In the genomic region with DNA sequence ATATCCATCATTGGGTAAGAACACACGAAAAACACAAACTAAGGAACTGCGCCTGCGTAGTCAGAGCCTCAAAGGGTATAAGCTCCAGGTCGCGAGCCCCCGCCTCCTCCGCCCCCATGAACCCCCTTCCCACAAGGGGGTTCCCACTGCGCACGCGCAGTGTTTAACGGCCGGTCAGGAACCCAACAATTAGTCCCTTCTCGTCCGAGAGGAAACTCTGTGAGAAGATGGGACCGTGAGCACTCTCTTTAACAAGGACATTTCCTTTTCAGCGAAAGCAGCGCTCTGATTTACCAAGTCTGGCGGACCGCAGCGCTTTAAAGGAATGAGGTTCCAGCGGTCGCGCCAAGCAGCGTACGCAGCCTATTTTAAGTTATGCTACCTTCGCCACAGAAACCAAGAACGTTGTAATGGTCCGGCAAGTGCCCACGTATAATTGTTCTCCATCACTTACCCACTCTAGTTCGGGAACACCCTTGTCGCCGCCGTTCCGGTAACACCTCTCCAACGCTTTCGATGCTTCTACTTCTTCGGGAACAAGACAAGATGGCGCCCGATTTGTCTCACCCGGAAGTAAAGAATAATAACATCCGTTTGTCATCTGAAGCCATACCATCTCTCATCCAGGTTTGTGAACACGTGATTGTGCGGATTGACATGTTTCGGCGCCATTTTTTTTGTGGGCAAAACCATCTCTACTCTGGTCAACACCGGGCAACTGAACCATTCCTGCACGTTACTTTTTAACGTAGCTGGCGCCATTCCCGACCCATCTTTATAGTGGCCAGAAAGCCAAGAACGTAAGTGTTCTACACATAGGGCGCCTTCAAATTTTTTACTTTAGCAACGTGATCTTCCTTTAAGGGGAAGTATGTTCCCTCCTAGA, we compare ENCODE assay signal across 1 cellular context.
A peak's percentile ranks its signal among the peaks of the same experiment; 100 is the strongest.
TF ChIP-seq lines count a peak whose summit lies in the region.

Gene PNISR (minus strand): TSS at position 548 of the 886 bp plus-strand sequence. CDS start 10,649 bp downstream, outside the sequence.

TF ChIP-seq in GM23338, 12 proteins besides CTCF, POLR2A, EP300 and RAD21 (continued from another document):
- TF ChIP-seq, protein P1, sequence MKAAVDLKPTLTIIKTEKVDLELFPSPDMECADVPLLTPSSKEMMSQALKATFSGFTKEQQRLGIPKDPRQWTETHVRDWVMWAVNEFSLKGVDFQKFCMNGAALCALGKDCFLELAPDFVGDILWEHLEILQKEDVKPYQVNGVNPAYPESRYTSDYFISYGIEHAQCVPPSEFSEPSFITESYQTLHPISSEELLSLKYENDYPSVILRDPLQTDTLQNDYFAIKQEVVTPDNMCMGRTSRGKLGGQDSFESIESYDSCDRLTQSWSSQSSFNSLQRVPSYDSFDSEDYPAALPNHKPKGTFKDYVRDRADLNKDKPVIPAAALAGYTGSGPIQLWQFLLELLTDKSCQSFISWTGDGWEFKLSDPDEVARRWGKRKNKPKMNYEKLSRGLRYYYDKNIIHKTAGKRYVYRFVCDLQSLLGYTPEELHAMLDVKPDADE (IDR thresholded peaks at IDR 0.05), result peak; percentile 91
- TF ChIP-seq STAT1 (IDR thresholded peaks at IDR 0.05; ENCODE audit: unreplicated experiment) (no peak), ZNF331 (CRISPR knock-in tag; IDR thresholded peaks at IDR 0.05; ENCODE audit: low read depth) (no peak), NANOG (IDR thresholded peaks at IDR 0.05; ENCODE audit: borderline replicate concordance) (no peak), CREB1 (CRISPR knock-in tag; IDR thresholded peaks at IDR 0.05; ENCODE audit: low read depth) (peak; percentile 73), EZH2 (IDR thresholded peaks at IDR 0.05; ENCODE audit: low read depth, unreplicated experiment) (no peak), POLR2AphosphoS5 (IDR thresholded peaks at IDR 0.05; ENCODE audit: low read depth) (peak; percentile 92), EZH2phosphoT487 (IDR thresholded peaks at IDR 0.05; ENCODE audit: unreplicated experiment) (no peak)
